8 cellular contexts compared by ENCODE assay signal in genomic region chr1:58932820-58933598, GRCh38.
A peak's percentile ranks its signal among the peaks of the same experiment; 100 is the strongest.
DNase-seq lines count a peak whose midpoint lies in the region; ATAC-seq and TF ChIP-seq lines count a peak whose summit lies in the region.

No MANE protein-coding gene starts in this region.

- no peaks in the 10 kb centered on the region for H3K27me3 ChIP-seq in HAP-1 (ENCODE audit: low read depth)

- H3K27me3 Mint-ChIP-seq in WTC11 (ENCODE audit: low read depth), result no peaks in the 10 kb centered on the region; the same call in none of the 2 replicates
- no peaks in the 10 kb centered on the region for H3K27me3 Mint-ChIP-seq in activated T-helper 1 cell treated with anti-CD3 and anti-CD28 coated beads, Interleukin-12 subunit alpha, Interleukin-12 subunit beta, Interleukin-2, Interleukin-4 antibody, amounts not matched to agents 30 ng/mL and 10 ng/mL and 1 ng/mL, durations not matched to agents 14 hours and 24 hours and 36 hours (ENCODE audit: insufficient read depth)

- in situ Hi-C loops in HAP-1 (cut with MboI; ENCODE audit: low sequenced_read_pairs), result no loop called here

- CTCF ChIA-PET in AG04449 (lab: Yijun Ruan, JAX), result interaction anchor here (1.0 to 1.1 kb wide), 2 partner anchors 521 to 826 kb away, joined by 3 to 4 read pairs; no protein-coding TSS in a partner anchor
- CTCF ChIA-PET in WTC11 (lab: Charles Lee), result interaction anchor here (1.1 kb wide), 1 partner anchor 192 kb away, joined by 3 read pairs; no protein-coding TSS in a partner anchor

- H3K4me1 ChIP-seq in HAP-1, result no peaks in the 10 kb centered on the region

- peaks cover 6% of the 10 kb centered on the region; the same call in 1 of the 2 replicates for H3K4me1 Mint-ChIP-seq in WTC11
- peaks cover 75% of the 10 kb centered on the region for H3K4me1 Mint-ChIP-seq in activated T-helper 1 cell treated with anti-CD3 and anti-CD28 coated beads, Interleukin-12 subunit alpha, Interleukin-12 subunit beta, Interleukin-2, Interleukin-4 antibody, amounts not matched to agents 30 ng/mL and 10 ng/mL and 1 ng/mL, durations not matched to agents 14 hours and 24 hours and 36 hours (ENCODE audit: low read depth)

- H3K36me3 Mint-ChIP-seq in WTC11, result no peaks in the 10 kb centered on the region
- H3K36me3 Mint-ChIP-seq in activated T-helper 1 cell treated with anti-CD3 and anti-CD28 coated beads, Interleukin-12 subunit alpha, Interleukin-12 subunit beta, Interleukin-2, Interleukin-4 antibody, amounts not matched to agents 30 ng/mL and 10 ng/mL and 1 ng/mL, durations not matched to agents 14 hours and 24 hours and 36 hours (ENCODE audit: low read depth), result peaks cover 5% of the 10 kb centered on the region

- intact Hi-C loops in activated T-helper 1 cell treated with anti-CD3 and anti-CD28 coated beads, Interleukin-12 subunit alpha, Interleukin-12 subunit beta, Interleukin-2, Interleukin-4 antibody, amounts not matched to agents 30 ng/mL and 10 ng/mL and 1 ng/mL, durations not matched to agents 14 hours and 24 hours and 36 hours (cut with micrococcal nuclease), result no loop called here

- no peaks in the 10 kb centered on the region for H3K9me3 ChIP-seq in HAP-1

- TF ChIP-seq CTCF in AG04449 (IDR thresholded peaks at IDR 0.05; ENCODE audit: insufficient read depth, low read length, missing control alignments) (no peak), WTC11 (IDR thresholded peaks at IDR 0.05) (no peak)

- DNase-seq in AG04449 (ENCODE audit: low read depth, low spot score) (peak; percentile 62), LHCN-M2 (ENCODE audit: low read depth) (peak; percentile 85), WTC11 (ENCODE audit: low spot score) (no peak), kidney tubule cell (ENCODE audit: low spot score) (peak; percentile 98), NCI-H524 treated with DMSO at 0.1 percent for 48 hours (lab: John Stamatoyannopoulos, UW) (no peak), HAP-1 (ENCODE audit: low spot score in 2 of 2) (no peak), anterior cingulate cortex (lab: John Stamatoyannopoulos, UW) (no peak)
- no peak for DNase-seq in activated T-helper 1 cell treated with anti-CD3 and anti-CD28 coated beads, Interleukin-12 subunit alpha, Interleukin-12 subunit beta, Interleukin-2, Interleukin-4 antibody, amounts not matched to agents 30 ng/mL and 10 ng/mL and 1 ng/mL, durations not matched to agents 14 hours and 24 hours and 36 hours (ENCODE audit: low spot score)

- H3K4me3 Mint-ChIP-seq in WTC11, result no peak overlapping the region
- no peak overlapping the region for H3K4me3 Mint-ChIP-seq in activated T-helper 1 cell treated with anti-CD3 and anti-CD28 coated beads, Interleukin-12 subunit alpha, Interleukin-12 subunit beta, Interleukin-2, Interleukin-4 antibody, amounts not matched to agents 30 ng/mL and 10 ng/mL and 1 ng/mL, durations not matched to agents 14 hours and 24 hours and 36 hours

- H3K4me3 ChIP-seq in AG04449 (ENCODE audit: low read depth, low read length), result no peak overlapping the region
- no peak overlapping the region for H3K4me3 ChIP-seq in HAP-1

- ATAC-seq in WTC11, result peak; percentile 24; the same call in 1 of the 2 replicates

- H3K27ac Mint-ChIP-seq in WTC11, result no peak overlapping the region
- H3K27ac Mint-ChIP-seq in activated T-helper 1 cell treated with anti-CD3 and anti-CD28 coated beads, Interleukin-12 subunit alpha, Interleukin-12 subunit beta, Interleukin-2, Interleukin-4 antibody, amounts not matched to agents 30 ng/mL and 10 ng/mL and 1 ng/mL, durations not matched to agents 14 hours and 24 hours and 36 hours, result no peak overlapping the region

- H3K9me3 Mint-ChIP-seq in WTC11, result no peaks in the 10 kb centered on the region
- no peaks in the 10 kb centered on the region for H3K9me3 Mint-ChIP-seq in activated T-helper 1 cell treated with anti-CD3 and anti-CD28 coated beads, Interleukin-12 subunit alpha, Interleukin-12 subunit beta, Interleukin-2, Interleukin-4 antibody, amounts not matched to agents 30 ng/mL and 10 ng/mL and 1 ng/mL, durations not matched to agents 14 hours and 24 hours and 36 hours

- POLR2A ChIA-PET in AG04449 (lab: Yijun Ruan, JAX) (no interaction called here), WTC11 (lab: Charles Lee) (no interaction called here)

- H3K36me3 ChIP-seq in HAP-1 (replicated peaks), result no peaks in the 10 kb centered on the region

TF ChIP-seq in WTC11, 78 proteins besides CTCF, POLR2A, EP300 and RAD21 (continues in another document):
- TF ChIP-seq ETV6 (CRISPR knock-in tag; IDR thresholded peaks at IDR 0.05) (no peak), RORB (CRISPR knock-in tag; IDR thresholded peaks at IDR 0.05) (no peak), ARID4B (CRISPR knock-in tag; IDR thresholded peaks at IDR 0.05; ENCODE audit: borderline replicate concordance) (no peak), STAT6 (CRISPR knock-in tag; conservative IDR thresholded peaks at IDR 0.05; ENCODE audit: low read depth) (no peak), ZNF317 (CRISPR knock-in tag; IDR thresholded peaks at IDR 0.05; ENCODE audit: borderline replicate concordance, low read depth) (no peak), IRF1 (CRISPR knock-in tag; IDR thresholded peaks at IDR 0.05) (no peak)

Comparison
In these comparisons a context has a peak if more than half of its experiments do, and no peak if none do; other contexts are left out.
1. DNase-seq: peak in AG04449 (single experiment), LHCN-M2 (single experiment) and kidney tubule cell (single experiment); none in WTC11 (single experiment), activated T-helper 1 cell treated with anti-CD3 and anti-CD28 coated beads, Interleukin-12 subunit alpha, Interleukin-12 subunit beta, Interleukin-2, Interleukin-4 antibody, amounts not matched to agents 30 ng/mL and 10 ng/mL and 1 ng/mL, durations not matched to agents 14 hours and 24 hours and 36 hours (single experiment), NCI-H524 treated with DMSO at 0.1 percent for 48 hours (single experiment), HAP-1 (0 of 2) and anterior cingulate cortex (0 of 58).